ENCODE assay signal across 1 cellular context in genomic region chr10:17617031-17617911, GRCh38.
TF ChIP-seq lines count a peak whose summit lies in the region.

Gene HACD1 (minus strand): TSS chr10:17617374. CDS start chr10:17617339, 35 bp downstream.

TF ChIP-seq in K562, 482 proteins besides CTCF, POLR2A, EP300 and RAD21 (continued from another document):
- TF ChIP-seq, protein P1, sequence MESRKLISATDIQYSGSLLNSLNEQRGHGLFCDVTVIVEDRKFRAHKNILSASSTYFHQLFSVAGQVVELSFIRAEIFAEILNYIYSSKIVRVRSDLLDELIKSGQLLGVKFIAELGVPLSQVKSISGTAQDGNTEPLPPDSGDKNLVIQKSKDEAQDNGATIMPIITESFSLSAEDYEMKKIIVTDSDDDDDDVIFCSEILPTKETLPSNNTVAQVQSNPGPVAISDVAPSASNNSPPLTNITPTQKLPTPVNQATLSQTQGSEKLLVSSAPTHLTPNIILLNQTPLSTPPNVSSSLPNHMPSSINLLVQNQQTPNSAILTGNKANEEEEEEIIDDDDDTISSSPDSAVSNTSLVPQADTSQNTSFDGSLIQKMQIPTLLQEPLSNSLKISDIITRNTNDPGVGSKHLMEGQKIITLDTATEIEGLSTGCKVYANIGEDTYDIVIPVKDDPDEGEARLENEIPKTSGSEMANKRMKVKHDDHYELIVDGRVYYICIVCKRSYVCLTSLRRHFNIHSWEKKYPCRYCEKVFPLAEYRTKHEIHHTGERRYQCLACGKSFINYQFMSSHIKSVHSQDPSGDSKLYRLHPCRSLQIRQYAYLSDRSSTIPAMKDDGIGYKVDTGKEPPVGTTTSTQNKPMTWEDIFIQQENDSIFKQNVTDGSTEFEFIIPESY (CRISPR knock-in tag; IDR thresholded peaks at IDR 0.05): peak; percentile 60; the same call in 1 of the 2 replicates
- TF ChIP-seq, protein P2, sequence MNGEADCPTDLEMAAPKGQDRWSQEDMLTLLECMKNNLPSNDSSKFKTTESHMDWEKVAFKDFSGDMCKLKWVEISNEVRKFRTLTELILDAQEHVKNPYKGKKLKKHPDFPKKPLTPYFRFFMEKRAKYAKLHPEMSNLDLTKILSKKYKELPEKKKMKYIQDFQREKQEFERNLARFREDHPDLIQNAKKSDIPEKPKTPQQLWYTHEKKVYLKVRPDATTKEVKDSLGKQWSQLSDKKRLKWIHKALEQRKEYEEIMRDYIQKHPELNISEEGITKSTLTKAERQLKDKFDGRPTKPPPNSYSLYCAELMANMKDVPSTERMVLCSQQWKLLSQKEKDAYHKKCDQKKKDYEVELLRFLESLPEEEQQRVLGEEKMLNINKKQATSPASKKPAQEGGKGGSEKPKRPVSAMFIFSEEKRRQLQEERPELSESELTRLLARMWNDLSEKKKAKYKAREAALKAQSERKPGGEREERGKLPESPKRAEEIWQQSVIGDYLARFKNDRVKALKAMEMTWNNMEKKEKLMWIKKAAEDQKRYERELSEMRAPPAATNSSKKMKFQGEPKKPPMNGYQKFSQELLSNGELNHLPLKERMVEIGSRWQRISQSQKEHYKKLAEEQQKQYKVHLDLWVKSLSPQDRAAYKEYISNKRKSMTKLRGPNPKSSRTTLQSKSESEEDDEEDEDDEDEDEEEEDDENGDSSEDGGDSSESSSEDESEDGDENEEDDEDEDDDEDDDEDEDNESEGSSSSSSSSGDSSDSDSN (IDR thresholded peaks at IDR 0.05; ENCODE audit: borderline replicate concordance in 1 of 2, low read depth in 2 of 2, low read length in 2 of 2): peak in 1 of 2 experiments; percentile 71; a peak in 2 of 4 replicates
- TF ChIP-seq VEZF1 (CRISPR knock-in tag; IDR thresholded peaks at IDR 0.05) (peak; percentile 49), ZNF395 (CRISPR knock-in tag; IDR thresholded peaks at IDR 0.05) (no peak), L3MBTL2 (IDR thresholded peaks at IDR 0.05) (peak; percentile 33; the same call in 1 of the 2 replicates), U2AF1 (optimal IDR thresholded peaks at IDR 0.05; ENCODE audit: low read depth, low read length) (peak; percentile 41), ZBTB7A (IDR thresholded peaks at IDR 0.05; ENCODE audit: borderline replicate concordance, control insufficient read depth, low read depth, low read length) (peak; percentile 73; the same call in 1 of the 2 replicates), EGR1 (conservative IDR thresholded peaks at IDR 0.05) (peak; percentile 52), RBBP5 (IDR thresholded peaks at IDR 0.05; ENCODE audit: borderline replicate concordance, insufficient read depth, low read length, poor library complexity, severe bottlenecking) (peak; percentile 68), EHMT2 (IDR thresholded peaks at IDR 0.05) (no peak), SMC3 (conservative IDR thresholded peaks at IDR 0.05; ENCODE audit: insufficient read depth, low read depth, low read length) (0 out of 2 replicates have a peak, but pooled peaks have one; percentile 10), FIP1L1 (IDR thresholded peaks at IDR 0.05; ENCODE audit: low read depth, low read length, poor library complexity, severe bottlenecking) (peak; percentile 23)
TF ChIP-seq in K562: peak in this region for 18.
